13 cellular contexts compared by ENCODE assay signal in the genomic region with DNA sequence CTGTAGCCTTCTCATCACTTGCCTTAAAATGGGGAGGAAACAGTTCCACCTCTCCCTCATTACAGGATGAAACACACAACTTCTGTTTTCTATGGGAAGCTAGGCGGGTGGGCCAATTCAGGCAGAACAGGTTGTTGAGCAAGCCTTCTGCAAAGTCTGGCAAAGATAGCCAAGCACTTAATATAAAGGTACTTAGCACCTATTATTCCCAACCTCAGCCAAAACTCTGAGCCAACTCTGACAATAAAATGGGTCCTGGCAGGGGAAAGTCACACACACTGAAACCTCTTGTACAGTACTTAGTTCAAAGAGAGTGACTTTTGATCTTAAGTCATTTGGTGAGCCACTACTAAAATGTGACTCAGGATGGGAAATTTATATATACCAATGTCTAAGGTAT. TPM values are rescaled to one million over a fixed set of nuclear protein-coding genes. Genes with fewer than 3 reads are reported as not detected.
A peak's percentile ranks its signal among the peaks of the same experiment; 100 is the strongest.
DNase-seq lines count a peak whose midpoint lies in the region; ATAC-seq and TF ChIP-seq lines count a peak whose summit lies in the region.
"Had no signal": no experiment of that assay in that cellular context is flagged by ENCODE, and none has a peak within 500 bp of the region (broad histone marks: within the 10 kb centered on the region; RNA-seq: fewer than 3 reads in every experiment).

No MANE protein-coding gene starts in this region.

- ATAC-seq in Right ventricle myocardium superior (ENCODE audit: poor library complexity), result peak; percentile 81
- peak; percentile 76 for ATAC-seq in HG02610 (IDR thresholded peaks at IDR 0.05; ENCODE audit: unreplicated experiment)
- ATAC-seq in left lung, result peak; percentile 84
- ATAC-seq in upper lobe of right lung, result peak; percentile 79
- ATAC-seq: CD8-positive, alpha-beta T cell; GM23338 had no signal

- H3K9me3 ChIP-seq in left ventricle myocardium inferior (replicated peaks) (peaks cover 29% of the 10 kb centered on the region), left lung (peaks cover 0 to 26% of the 10 kb centered on the region in 2 donors), upper lobe of right lung (no peaks in the 10 kb centered on the region)

- no peak for TF ChIP-seq CTCF in left ventricle myocardium inferior (IDR thresholded peaks at IDR 0.05; ENCODE audit: borderline replicate concordance)
- TF ChIP-seq CTCF in left lung (IDR thresholded peaks at IDR 0.05), result no peak
- TF ChIP-seq CTCF in upper lobe of right lung (IDR thresholded peaks at IDR 0.05), result no peak

- H3K27ac ChIP-seq in left ventricle myocardium inferior (replicated peaks), result no peak overlapping the region
- no peak overlapping the region for H3K27ac ChIP-seq in left lung
- no peak overlapping the region for H3K27ac ChIP-seq in upper lobe of right lung
- H3K27ac ChIP-seq: BLaER1 treated with 17β-estradiol and CSF1 and Interleukin-3, amounts not matched to agents 10 nM and 100 nM had no signal

- intact Hi-C loops in Right ventricle myocardium superior (cut with DNase I) (loop anchor here (10.0 kb wide), 1 partner anchor 1798 kb away; no protein-coding TSS in a partner anchor), left ventricle myocardium inferior (cut with micrococcal nuclease) (no loop called here), left lung (cut with DNase I) (no loop called here), upper lobe of right lung (cut with DNase I) (no loop called here)

- H3K36me3 ChIP-seq in left ventricle myocardium inferior, result peaks cover 6% of the 10 kb centered on the region
- H3K36me3 ChIP-seq in left lung, result no peaks in the 10 kb centered on the region
- H3K36me3 ChIP-seq in upper lobe of right lung, result no peaks in the 10 kb centered on the region

- H3K4me3 ChIP-seq in left ventricle myocardium inferior (no peak overlapping the region), left lung (no peak overlapping the region), upper lobe of right lung (no peak overlapping the region)
- H3K4me3 ChIP-seq: BLaER1 treated with 17β-estradiol and CSF1 and Interleukin-3, amounts not matched to agents 10 nM and 100 nM; GM23338 had no signal

- DNase-seq in Right ventricle myocardium superior (no peak), left ventricle myocardium inferior (no peak), left lung (no peak), upper lobe of right lung (no peak), NOMO-1 treated with dmso at 0.1 percent for 144 hours (lab: John Stamatoyannopoulos, UW; ENCODE audit: unreplicated experiment) (no peak), glomerular visceral epithelial cell (ENCODE audit: extremely low spot score) (no peak)
- DNase-seq: Calu3; CD8-positive, alpha-beta T cell; HCEC 1CT; IMR-90 had no signal

- H3K27me3 ChIP-seq in left ventricle myocardium inferior (ENCODE audit: low read depth) (no peaks in the 10 kb centered on the region), left lung (no peaks in the 10 kb centered on the region), upper lobe of right lung (no peaks in the 10 kb centered on the region)
- H3K27me3 ChIP-seq: BLaER1 treated with 17β-estradiol and CSF1 and Interleukin-3, amounts not matched to agents 10 nM and 100 nM had no signal

- H3K4me1 ChIP-seq in left ventricle myocardium inferior, result no peaks in the 10 kb centered on the region
- H3K4me1 ChIP-seq in left lung, result no peaks in the 10 kb centered on the region
- H3K4me1 ChIP-seq in upper lobe of right lung, result no peaks in the 10 kb centered on the region

RNA-seq across cellular contexts. Expression of a gene that starts 15.8 kb away (rescaled TPM):
- 22.4 TPM for total RNA-seq in Right ventricle myocardium superior
- 20.2 TPM for total RNA-seq in left ventricle myocardium inferior
- 10 to 100 TPM; 18.0 to 22.2 TPM for total RNA-seq in left lung
- 20.9 TPM for total RNA-seq in upper lobe of right lung
